ENCODE assay signal across 1 cellular context in the genomic region with DNA sequence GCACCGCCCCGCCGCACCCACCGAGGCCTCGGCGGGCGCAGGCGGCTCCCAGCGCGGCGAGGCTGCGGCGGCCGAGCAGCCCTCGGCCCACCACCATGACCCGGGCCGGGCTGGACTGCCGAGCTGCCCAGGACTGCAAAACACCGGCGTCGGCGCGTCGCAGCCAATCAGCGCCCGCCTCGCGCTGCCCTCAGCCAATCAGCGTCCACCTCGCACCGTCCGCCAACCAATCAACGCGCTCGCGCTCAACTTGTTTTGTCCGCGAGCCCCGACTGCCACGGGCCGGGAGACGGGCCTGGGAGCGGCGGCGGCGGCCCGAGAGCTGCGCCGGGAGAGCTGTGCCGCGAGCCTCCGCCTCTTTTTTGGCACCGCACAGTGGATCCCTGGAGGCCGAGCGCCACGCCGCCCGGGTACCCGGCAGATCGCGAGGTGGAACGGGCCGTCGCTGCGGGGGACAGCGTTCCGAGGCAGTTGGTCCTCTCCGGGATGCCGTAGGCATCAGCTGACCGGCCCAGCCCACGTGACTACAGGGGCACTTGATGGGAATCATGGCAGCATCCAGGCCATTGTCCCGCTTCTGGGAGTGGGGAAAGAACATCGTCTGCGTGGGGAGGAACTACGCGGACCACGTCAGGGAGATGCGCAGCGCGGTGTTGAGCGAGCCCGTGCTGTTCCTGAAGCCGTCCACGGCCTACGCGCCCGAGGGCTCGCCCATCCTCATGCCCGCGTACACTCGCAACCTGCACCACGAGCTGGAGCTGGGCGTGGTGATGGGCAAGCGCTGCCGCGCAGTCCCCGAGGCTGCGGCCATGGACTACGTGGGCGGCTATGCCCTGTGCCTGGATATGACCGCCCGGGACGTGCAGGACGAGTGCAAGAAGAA.
TF ChIP-seq lines count a peak whose summit lies in the region.

A gene (plus strand): TSS at position 516 of the 883 bp plus-strand sequence. CDS start 33 bp downstream, at position 549.
A gene (minus strand): TSS at position 135 of the 883 bp plus-strand sequence. CDS start 38 bp downstream, at position 97.

TF ChIP-seq in K562, 482 proteins besides CTCF, POLR2A, EP300 and RAD21 (continued from another document and continues in another):
- TF ChIP-seq, protein P1, sequence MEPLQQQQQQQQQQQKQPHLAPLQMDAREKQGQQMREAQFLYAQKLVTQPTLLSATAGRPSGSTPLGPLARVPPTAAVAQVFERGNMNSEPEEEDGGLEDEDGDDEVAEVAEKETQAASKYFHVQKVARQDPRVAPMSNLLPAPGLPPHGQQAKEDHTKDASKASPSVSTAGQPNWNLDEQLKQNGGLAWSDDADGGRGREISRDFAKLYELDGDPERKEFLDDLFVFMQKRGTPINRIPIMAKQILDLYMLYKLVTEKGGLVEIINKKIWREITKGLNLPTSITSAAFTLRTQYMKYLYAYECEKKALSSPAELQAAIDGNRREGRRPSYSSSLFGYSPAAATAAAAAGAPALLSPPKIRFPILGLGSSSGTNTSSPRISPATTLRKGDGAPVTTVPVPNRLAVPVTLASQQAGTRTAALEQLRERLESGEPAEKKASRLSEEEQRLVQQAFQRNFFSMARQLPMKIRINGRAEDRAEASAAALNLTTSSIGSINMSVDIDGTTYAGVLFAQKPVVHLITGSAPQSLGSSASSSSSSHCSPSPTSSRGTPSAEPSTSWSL (CRISPR knock-in tag; IDR thresholded peaks at IDR 0.05; ENCODE audit: borderline replicate concordance) = no peak
- TF ChIP-seq, protein P2, sequence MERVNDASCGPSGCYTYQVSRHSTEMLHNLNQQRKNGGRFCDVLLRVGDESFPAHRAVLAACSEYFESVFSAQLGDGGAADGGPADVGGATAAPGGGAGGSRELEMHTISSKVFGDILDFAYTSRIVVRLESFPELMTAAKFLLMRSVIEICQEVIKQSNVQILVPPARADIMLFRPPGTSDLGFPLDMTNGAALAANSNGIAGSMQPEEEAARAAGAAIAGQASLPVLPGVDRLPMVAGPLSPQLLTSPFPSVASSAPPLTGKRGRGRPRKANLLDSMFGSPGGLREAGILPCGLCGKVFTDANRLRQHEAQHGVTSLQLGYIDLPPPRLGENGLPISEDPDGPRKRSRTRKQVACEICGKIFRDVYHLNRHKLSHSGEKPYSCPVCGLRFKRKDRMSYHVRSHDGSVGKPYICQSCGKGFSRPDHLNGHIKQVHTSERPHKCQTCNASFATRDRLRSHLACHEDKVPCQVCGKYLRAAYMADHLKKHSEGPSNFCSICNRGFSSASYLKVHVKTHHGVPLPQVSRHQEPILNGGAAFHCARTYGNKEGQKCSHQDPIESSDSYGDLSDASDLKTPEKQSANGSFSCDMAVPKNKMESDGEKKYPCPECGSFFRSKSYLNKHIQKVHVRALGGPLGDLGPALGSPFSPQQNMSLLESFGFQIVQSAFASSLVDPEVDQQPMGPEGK (CRISPR knock-in tag; IDR thresholded peaks at IDR 0.05; ENCODE audit: borderline replicate concordance) = no peak
- no peak for TF ChIP-seq HDAC3 (IDR thresholded peaks at IDR 0.05; ENCODE audit: borderline replicate concordance, partially characterized antibody)
- no peak for TF ChIP-seq MIER1 (IDR thresholded peaks at IDR 0.05; ENCODE audit: low read depth)
- 0 out of 2 replicates have a peak, but pooled peaks have one; percentile 49 for TF ChIP-seq SOX6 (IDR thresholded peaks at IDR 0.05)
- TF ChIP-seq, protein P3, sequence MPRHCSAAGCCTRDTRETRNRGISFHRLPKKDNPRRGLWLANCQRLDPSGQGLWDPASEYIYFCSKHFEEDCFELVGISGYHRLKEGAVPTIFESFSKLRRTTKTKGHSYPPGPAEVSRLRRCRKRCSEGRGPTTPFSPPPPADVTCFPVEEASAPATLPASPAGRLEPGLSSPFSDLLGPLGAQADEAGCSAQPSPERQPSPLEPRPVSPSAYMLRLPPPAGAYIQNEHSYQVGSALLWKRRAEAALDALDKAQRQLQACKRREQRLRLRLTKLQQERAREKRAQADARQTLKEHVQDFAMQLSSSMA (CRISPR knock-in tag; IDR thresholded peaks at IDR 0.05) = no peak
- no peak for TF ChIP-seq HDGF (IDR thresholded peaks at IDR 0.05)
- TF ChIP-seq ZC3H11A (IDR thresholded peaks at IDR 0.05; ENCODE audit: low read depth, low read length) = no peak
- TF ChIP-seq RFX5 (IDR thresholded peaks at IDR 0.05; ENCODE audit: low read depth, low read length) = peak; percentile 43
- no peak for TF ChIP-seq EZH2 (IDR thresholded peaks at IDR 0.05; ENCODE audit: borderline replicate concordance, low read depth, low read length)
- TF ChIP-seq, protein P4, sequence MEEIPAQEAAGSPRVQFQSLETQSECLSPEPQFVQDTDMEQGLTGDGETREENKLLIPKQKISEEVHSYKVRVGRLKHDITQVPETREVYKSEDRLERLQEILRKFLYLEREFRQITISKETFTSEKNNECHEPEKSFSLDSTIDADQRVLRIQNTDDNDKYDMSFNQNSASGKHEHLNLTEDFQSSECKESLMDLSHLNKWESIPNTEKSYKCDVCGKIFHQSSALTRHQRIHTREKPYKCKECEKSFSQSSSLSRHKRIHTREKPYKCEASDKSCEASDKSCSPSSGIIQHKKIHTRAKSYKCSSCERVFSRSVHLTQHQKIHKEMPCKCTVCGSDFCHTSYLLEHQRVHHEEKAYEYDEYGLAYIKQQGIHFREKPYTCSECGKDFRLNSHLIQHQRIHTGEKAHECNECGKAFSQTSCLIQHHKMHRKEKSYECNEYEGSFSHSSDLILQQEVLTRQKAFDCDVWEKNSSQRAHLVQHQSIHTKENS (CRISPR knock-in tag; IDR thresholded peaks at IDR 0.05) = no peak
- TF ChIP-seq L3MBTL2 (IDR thresholded peaks at IDR 0.05) = peak; percentile 95
- TF ChIP-seq, protein P5, sequence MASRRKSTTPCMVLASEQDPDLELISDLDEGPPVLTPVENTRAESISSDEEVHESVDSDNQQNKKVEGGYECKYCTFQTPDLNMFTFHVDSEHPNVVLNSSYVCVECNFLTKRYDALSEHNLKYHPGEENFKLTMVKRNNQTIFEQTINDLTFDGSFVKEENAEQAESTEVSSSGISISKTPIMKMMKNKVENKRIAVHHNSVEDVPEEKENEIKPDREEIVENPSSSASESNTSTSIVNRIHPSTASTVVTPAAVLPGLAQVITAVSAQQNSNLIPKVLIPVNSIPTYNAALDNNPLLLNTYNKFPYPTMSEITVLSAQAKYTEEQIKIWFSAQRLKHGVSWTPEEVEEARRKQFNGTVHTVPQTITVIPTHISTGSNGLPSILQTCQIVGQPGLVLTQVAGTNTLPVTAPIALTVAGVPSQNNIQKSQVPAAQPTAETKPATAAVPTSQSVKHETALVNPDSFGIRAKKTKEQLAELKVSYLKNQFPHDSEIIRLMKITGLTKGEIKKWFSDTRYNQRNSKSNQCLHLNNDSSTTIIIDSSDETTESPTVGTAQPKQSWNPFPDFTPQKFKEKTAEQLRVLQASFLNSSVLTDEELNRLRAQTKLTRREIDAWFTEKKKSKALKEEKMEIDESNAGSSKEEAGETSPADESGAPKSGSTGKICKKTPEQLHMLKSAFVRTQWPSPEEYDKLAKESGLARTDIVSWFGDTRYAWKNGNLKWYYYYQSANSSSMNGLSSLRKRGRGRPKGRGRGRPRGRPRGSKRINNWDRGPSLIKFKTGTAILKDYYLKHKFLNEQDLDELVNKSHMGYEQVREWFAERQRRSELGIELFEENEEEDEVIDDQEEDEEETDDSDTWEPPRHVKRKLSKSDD (conservative IDR thresholded peaks at IDR 0.05; ENCODE audit: low read length) = no peak
- no peak for TF ChIP-seq ZKSCAN8 (CRISPR knock-in tag; IDR thresholded peaks at IDR 0.05)
- TF ChIP-seq, protein P6, sequence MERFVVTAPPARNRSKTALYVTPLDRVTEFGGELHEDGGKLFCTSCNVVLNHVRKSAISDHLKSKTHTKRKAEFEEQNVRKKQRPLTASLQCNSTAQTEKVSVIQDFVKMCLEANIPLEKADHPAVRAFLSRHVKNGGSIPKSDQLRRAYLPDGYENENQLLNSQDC (CRISPR knock-in tag; IDR thresholded peaks at IDR 0.05) = no peak
- no peak for TF ChIP-seq ZNF561 (CRISPR knock-in tag; conservative IDR thresholded peaks at IDR 0.05)
- TF ChIP-seq, protein P7, sequence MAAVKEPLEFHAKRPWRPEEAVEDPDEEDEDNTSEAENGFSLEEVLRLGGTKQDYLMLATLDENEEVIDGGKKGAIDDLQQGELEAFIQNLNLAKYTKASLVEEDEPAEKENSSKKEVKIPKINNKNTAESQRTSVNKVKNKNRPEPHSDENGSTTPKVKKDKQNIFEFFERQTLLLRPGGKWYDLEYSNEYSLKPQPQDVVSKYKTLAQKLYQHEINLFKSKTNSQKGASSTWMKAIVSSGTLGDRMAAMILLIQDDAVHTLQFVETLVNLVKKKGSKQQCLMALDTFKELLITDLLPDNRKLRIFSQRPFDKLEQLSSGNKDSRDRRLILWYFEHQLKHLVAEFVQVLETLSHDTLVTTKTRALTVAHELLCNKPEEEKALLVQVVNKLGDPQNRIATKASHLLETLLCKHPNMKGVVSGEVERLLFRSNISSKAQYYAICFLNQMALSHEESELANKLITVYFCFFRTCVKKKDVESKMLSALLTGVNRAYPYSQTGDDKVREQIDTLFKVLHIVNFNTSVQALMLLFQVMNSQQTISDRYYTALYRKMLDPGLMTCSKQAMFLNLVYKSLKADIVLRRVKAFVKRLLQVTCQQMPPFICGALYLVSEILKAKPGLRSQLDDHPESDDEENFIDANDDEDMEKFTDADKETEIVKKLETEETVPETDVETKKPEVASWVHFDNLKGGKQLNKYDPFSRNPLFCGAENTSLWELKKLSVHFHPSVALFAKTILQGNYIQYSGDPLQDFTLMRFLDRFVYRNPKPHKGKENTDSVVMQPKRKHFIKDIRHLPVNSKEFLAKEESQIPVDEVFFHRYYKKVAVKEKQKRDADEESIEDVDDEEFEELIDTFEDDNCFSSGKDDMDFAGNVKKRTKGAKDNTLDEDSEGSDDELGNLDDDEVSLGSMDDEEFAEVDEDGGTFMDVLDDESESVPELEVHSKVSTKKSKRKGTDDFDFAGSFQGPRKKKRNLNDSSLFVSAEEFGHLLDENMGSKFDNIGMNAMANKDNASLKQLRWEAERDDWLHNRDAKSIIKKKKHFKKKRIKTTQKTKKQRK (IDR thresholded peaks at IDR 0.05; ENCODE audit: borderline replicate concordance, low read depth, low read length) = no peak
- TF ChIP-seq, protein P8, sequence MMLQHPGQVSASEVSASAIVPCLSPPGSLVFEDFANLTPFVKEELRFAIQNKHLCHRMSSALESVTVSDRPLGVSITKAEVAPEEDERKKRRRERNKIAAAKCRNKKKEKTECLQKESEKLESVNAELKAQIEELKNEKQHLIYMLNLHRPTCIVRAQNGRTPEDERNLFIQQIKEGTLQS (IDR thresholded peaks at IDR 0.05) = no peak; the same call in 1 of the 2 replicates
- TF ChIP-seq, protein P8 (CRISPR knock-in tag; conservative IDR thresholded peaks at IDR 0.05) = no peak
- TF ChIP-seq, protein P9, sequence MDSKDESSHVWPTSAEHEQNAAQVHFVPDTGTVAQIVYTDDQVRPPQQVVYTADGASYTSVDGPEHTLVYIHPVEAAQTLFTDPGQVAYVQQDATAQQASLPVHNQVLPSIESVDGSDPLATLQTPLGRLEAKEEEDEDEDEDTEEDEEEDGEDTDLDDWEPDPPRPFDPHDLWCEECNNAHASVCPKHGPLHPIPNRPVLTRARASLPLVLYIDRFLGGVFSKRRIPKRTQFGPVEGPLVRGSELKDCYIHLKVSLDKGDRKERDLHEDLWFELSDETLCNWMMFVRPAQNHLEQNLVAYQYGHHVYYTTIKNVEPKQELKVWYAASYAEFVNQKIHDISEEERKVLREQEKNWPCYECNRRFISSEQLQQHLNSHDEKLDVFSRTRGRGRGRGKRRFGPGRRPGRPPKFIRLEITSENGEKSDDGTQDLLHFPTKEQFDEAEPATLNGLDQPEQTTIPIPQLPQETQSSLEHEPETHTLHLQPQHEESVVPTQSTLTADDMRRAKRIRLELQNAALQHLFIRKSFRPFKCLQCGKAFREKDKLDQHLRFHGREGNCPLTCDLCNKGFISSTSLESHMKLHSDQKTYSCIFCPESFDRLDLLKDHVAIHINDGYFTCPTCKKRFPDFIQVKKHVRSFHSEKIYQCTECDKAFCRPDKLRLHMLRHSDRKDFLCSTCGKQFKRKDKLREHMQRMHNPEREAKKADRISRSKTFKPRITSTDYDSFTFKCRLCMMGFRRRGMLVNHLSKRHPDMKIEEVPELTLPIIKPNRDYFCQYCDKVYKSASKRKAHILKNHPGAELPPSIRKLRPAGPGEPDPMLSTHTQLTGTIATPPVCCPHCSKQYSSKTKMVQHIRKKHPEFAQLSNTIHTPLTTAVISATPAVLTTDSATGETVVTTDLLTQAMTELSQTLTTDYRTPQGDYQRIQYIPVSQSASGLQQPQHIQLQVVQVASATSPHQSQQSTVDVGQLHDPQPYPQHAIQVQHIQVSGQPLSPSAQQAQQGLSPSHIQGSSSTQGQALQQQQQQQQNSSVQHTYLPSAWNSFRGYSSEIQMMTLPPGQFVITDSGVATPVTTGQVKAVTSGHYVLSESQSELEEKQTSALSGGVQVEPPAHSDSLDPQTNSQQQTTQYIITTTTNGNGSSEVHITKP (IDR thresholded peaks at IDR 0.05; ENCODE audit: partially characterized antibody) = peak; percentile 74
- peak; percentile 96 for TF ChIP-seq ZFX (CRISPR knock-in tag; IDR thresholded peaks at IDR 0.05)
- TF ChIP-seq SMAD2 (IDR thresholded peaks at IDR 0.05; ENCODE audit: low read depth, low read length) = no peak
- TF ChIP-seq TCFL5 (CRISPR knock-in tag; conservative IDR thresholded peaks at IDR 0.05) = no peak
- TF ChIP-seq, protein P10, sequence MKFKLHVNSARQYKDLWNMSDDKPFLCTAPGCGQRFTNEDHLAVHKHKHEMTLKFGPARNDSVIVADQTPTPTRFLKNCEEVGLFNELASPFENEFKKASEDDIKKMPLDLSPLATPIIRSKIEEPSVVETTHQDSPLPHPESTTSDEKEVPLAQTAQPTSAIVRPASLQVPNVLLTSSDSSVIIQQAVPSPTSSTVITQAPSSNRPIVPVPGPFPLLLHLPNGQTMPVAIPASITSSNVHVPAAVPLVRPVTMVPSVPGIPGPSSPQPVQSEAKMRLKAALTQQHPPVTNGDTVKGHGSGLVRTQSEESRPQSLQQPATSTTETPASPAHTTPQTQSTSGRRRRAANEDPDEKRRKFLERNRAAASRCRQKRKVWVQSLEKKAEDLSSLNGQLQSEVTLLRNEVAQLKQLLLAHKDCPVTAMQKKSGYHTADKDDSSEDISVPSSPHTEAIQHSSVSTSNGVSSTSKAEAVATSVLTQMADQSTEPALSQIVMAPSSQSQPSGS (CRISPR knock-in tag; IDR thresholded peaks at IDR 0.05) = no peak
- TF ChIP-seq, protein P11, sequence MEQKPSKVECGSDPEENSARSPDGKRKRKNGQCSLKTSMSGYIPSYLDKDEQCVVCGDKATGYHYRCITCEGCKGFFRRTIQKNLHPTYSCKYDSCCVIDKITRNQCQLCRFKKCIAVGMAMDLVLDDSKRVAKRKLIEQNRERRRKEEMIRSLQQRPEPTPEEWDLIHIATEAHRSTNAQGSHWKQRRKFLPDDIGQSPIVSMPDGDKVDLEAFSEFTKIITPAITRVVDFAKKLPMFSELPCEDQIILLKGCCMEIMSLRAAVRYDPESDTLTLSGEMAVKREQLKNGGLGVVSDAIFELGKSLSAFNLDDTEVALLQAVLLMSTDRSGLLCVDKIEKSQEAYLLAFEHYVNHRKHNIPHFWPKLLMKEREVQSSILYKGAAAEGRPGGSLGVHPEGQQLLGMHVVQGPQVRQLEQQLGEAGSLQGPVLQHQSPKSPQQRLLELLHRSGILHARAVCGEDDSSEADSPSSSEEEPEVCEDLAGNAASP (IDR thresholded peaks at IDR 0.05) = no peak
- peak; percentile 91 for TF ChIP-seq POU5F1 (IDR thresholded peaks at IDR 0.05; ENCODE audit: borderline replicate concordance, low read depth, low read length, partially characterized antibody)
- peak; percentile 51 for TF ChIP-seq HNRNPLL (IDR thresholded peaks at IDR 0.05; ENCODE audit: low read depth, low read length, poor library complexity, severe bottlenecking)
